ENCODE assay signal across 11 cellular contexts in the genomic region with DNA sequence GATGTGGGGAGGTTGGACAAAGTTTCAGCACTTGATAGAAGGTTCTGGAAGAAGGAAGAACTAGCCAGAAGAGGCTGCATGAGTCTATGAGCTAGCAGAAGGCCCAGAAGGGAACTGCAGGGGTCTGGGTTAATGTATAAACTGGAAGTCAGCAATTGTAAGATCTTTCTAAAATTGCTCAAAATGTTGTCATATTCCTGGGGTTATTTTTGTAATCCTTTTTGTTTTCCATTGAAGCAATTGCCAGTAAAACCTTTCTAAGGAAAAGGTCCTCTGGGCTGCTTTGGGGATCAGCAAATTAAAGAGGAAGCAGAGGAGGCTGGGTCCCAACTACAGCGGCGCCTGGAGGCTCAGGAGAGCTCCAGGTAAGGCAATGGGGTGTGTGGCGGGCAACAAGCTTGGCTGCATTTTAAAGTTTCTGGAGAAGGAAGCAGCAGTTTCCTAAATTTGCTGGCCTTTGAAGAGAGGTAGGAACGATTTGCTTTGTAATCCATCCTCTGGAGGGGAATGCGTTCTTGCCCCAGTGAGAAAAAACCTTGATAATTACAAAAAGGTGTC. TPM values are rescaled to one million over a fixed set of nuclear protein-coding genes. Genes with fewer than 3 reads are reported as not detected.
DNase-seq lines count a peak whose midpoint lies in the region; ATAC-seq, FAIRE-seq and TF ChIP-seq lines count a peak whose summit lies in the region.
"Had no signal": no experiment of that assay in that cellular context is flagged by ENCODE, and none has a peak within 500 bp of the region (broad histone marks: within the 10 kb centered on the region; RNA-seq: fewer than 3 reads in every experiment).

No MANE protein-coding gene starts in this region.

- no peak for TF ChIP-seq CTCF in GM10248 (IDR thresholded peaks at IDR 0.05; ENCODE audit: control extremely low read depth, extremely low read depth, low read depth, missing control alignments)
- no peak for TF ChIP-seq CTCF in ascending aorta (IDR thresholded peaks at IDR 0.05)
- no peak for TF ChIP-seq CTCF in kidney (IDR thresholded peaks at IDR 0.05; ENCODE audit: borderline replicate concordance, extremely low read depth, insufficient read depth)

- DNase-seq in GM10248 (ENCODE audit: extremely low spot score) (peak; percentile 8), ascending aorta (ENCODE audit: low spot score in 2 of 2) (peak in 1 of 2 donors; percentile 44), kidney (no peak), smooth muscle cell of the brain vasculature (ENCODE audit: low read depth, low spot score) (peak; percentile 26), GM03348 (ENCODE audit: low spot score) (no peak)
- no peak for DNase-seq in activated naive CD4-positive, alpha-beta T cell treated with Interleukin-2 at 50 U/mL for 16 hours
- DNase-seq: activated B cell treated with CpG ODN at 0.5 μM for 24 hours, cerebellar nuclear complex had no signal

- H3K4me1 ChIP-seq in ascending aorta: peaks cover 11 to 31% of the 10 kb centered on the region in 2 donors
- peaks cover 21 to 33% of the 10 kb centered on the region in 2 donors for H3K4me1 ChIP-seq in kidney (ENCODE audit: control insufficient read depth in 1 of 2, insufficient read depth in 1 of 2, low read depth in 1 of 2, low read length in 2 of 2)

- H3K27me3 ChIP-seq in ascending aorta: no peaks in the 10 kb centered on the region

- H3K36me3 ChIP-seq in ascending aorta: peaks cover 17 to 20% of the 10 kb centered on the region in 2 donors
- peaks cover 0 to under 1% of the 10 kb centered on the region in 2 donors for H3K36me3 ChIP-seq in kidney (ENCODE audit: control insufficient read depth in 1 of 2, insufficient read depth in 2 of 2, low read length in 2 of 2)

- intact Hi-C loops in ascending aorta (cut with DNase I): loop anchor here (1.0 to 2.0 kb wide), 2 partner anchors 26 to 45 kb away; no protein-coding TSS in a partner anchor
- intact Hi-C loops in kidney (cut with DNase I): no loop called here

- H3K27ac ChIP-seq in ascending aorta: peak overlapping the region; percentile 75 to 86
- peak overlapping the region; percentile 53 to 74 for H3K27ac ChIP-seq in kidney (ENCODE audit: low read depth in 2 of 2, low read length in 2 of 2)

- ATAC-seq in HG03354 (IDR thresholded peaks at IDR 0.05; ENCODE audit: poor library complexity, severe bottlenecking, unreplicated experiment) (no peak), GM19324 (IDR thresholded peaks at IDR 0.05; ENCODE audit: low FRiP score, unreplicated experiment) (no peak)
- ATAC-seq: stimulated activated effector memory CD8-positive, alpha-beta T cell treated with anti-CD3 and anti-CD28 coated beads, Interleukin-12 subunit alpha, Interleukin-12 subunit beta, amount 100 ng/mL, for 72 hours had no signal

- H3K9me3 ChIP-seq in ascending aorta (no peaks in the 10 kb centered on the region), kidney (ENCODE audit: control insufficient read depth in 1 of 2, low read length in 2 of 2) (no peaks in the 10 kb centered on the region)

- H3K9ac ChIP-seq in kidney (ENCODE audit: low read length in 2 of 2): peak overlapping the region in 1 of 2 donors; percentile 27

- no peak for FAIRE-seq in kidney (lab: Jason Lieb, UNC)

- CTCF ChIA-PET in GM10248 (lab: Yijun Ruan, JAX): interaction anchor here (0.6 kb wide), 1 partner anchor 384 kb away, joined by 3 read pairs; no protein-coding TSS in a partner anchor

- no peak overlapping the region for H3K4me3 ChIP-seq in ascending aorta
- no peak overlapping the region for H3K4me3 ChIP-seq in kidney (ENCODE audit: low read length in 2 of 2)

- POLR2A ChIA-PET in GM10248 (lab: Yijun Ruan, JAX): no interaction called here

RNA-seq across cellular contexts. Expression of a gene that starts 29.3 kb away (rescaled TPM):
- total RNA-seq in ascending aorta (20.4 TPM), kidney (6.2 TPM)
- 3.6 TPM for polyA plus RNA-seq in kidney (ENCODE audit: insufficient read depth, low read depth, low replicate concordance)
- total RNA-seq: activated B cell treated with CpG ODN at 0.5 μM for 24 hours had no signal

RNA-seq across cellular contexts. Expression of a gene that starts 49.3 kb away (rescaled TPM):
- total RNA-seq in ascending aorta: 0.64 TPM
- 1.2 TPM for total RNA-seq in kidney
- polyA plus RNA-seq in kidney (ENCODE audit: insufficient read depth, low read depth, low replicate concordance): 1.6 TPM
- total RNA-seq: activated B cell treated with CpG ODN at 0.5 μM for 24 hours had no signal

Comparison
In these comparisons a context has a peak if more than half of its experiments do, and no peak if none do; other contexts are left out.
1. DNase-seq: peak in GM10248 (single experiment) and smooth muscle cell of the brain vasculature (single experiment); none in kidney (single experiment), activated naive CD4-positive, alpha-beta T cell treated with Interleukin-2 at 50 U/mL for 16 hours (single experiment) and GM03348 (single experiment).